In the genomic region with DNA sequence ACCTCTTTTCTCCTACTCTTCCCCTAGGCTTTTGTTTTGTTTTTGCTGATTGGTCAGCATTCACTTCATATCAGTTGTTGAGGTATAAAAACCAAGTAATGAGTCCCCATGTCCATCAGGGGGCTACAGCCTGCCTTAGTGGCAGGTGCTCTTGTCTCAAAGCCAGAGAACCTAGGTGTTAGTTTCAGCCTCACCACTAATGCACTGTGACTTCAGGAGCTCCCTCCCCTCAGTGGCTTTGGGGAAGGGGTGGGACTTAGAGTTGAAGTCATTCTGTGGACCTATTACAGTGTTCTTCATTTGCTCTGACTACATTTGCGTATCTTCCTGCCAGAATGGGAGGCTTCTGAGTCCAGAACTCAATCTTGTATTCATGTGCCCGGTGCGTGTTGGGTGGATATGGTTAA, we compare ENCODE assay signal across 8 cellular contexts.
A peak's percentile ranks its signal among the peaks of the same experiment; 100 is the strongest.
DNase-seq lines count a peak whose midpoint lies in the region; ATAC-seq and TF ChIP-seq lines count a peak whose summit lies in the region.

No MANE protein-coding gene starts in this region.

- peak; percentile 96 to 99 for ATAC-seq in activated CD4-positive, CD25-positive, alpha-beta regulatory T cell treated with anti-CD3 and anti-CD28 coated beads, Interleukin-2, amount 50 U/mL, for 24 hours

- CTCF ChIA-PET in HEK293T (lab: Yijun Ruan, JAX): interaction anchor here (0.6 to 0.7 kb wide), 2 partner anchors 75 to 198 kb away, joined by 4 to 6 read pairs; no protein-coding TSS in a partner anchor

- POLR2A ChIA-PET in HEK293T (lab: Yijun Ruan, JAX): no interaction called here

- H3K4me3 ChIP-seq in fibroblast of mammary gland (ENCODE audit: control insufficient read depth, low read depth, low read length): no peak overlapping the region

- no peak for DNase-seq in activated CD4-positive, CD25-positive, alpha-beta regulatory T cell treated with anti-CD3 and anti-CD28 coated beads, Interleukin-2, amount 50 U/mL, for 72 hours
- DNase-seq in HEK293T (ENCODE audit: extremely low spot score) (peak; percentile 48), NCI-H146 treated with DMSO at 0.1 percent for 48 hours (lab: John Stamatoyannopoulos, UW; ENCODE audit: unreplicated experiment) (peak; percentile 6), fibroblast of mammary gland (ENCODE audit: low read depth) (peak; percentile 1), AG08395 (ENCODE audit: low spot score) (no peak), NCI-H2081 treated with DMSO at 0.1 percent for 48 hours (lab: John Stamatoyannopoulos, UW) (no peak), Ammon's horn (ENCODE audit: low spot score) (no peak)

- no peak for TF ChIP-seq CTCF in fibroblast of mammary gland (conservative IDR thresholded peaks at IDR 0.05; ENCODE audit: control insufficient read depth, insufficient read depth, low read depth, low read length)

TF ChIP-seq in HEK293T, 16 proteins besides CTCF, POLR2A, EP300 and RAD21:
- TF ChIP-seq HDGF (IDR thresholded peaks at IDR 0.05; ENCODE audit: borderline replicate concordance): no peak
- peak; percentile 73 for TF ChIP-seq PKNOX1 (IDR thresholded peaks at IDR 0.05)
- TF ChIP-seq FOXM1 (IDR thresholded peaks at IDR 0.05; ENCODE audit: borderline replicate concordance): no peak
- no peak for TF ChIP-seq ZNF384 (IDR thresholded peaks at IDR 0.05)
- no peak for TF ChIP-seq TARDBP (IDR thresholded peaks at IDR 0.05)

Comparison
In these comparisons a context has a peak if more than half of its experiments do, and no peak if none do; other contexts are left out.
1. DNase-seq: peak in HEK293T (single experiment), NCI-H146 treated with DMSO at 0.1 percent for 48 hours (single experiment) and fibroblast of mammary gland (single experiment); none in activated CD4-positive, CD25-positive, alpha-beta regulatory T cell treated with anti-CD3 and anti-CD28 coated beads, Interleukin-2, amount 50 U/mL, for 72 hours (single experiment), AG08395 (single experiment), NCI-H2081 treated with DMSO at 0.1 percent for 48 hours (single experiment) and Ammon's horn (single experiment).